ENCODE assay signal across 11 cellular contexts in genomic region chr11:131584694-131585592, GRCh38.
DNase-seq lines count a peak whose midpoint lies in the region; ATAC-seq, FAIRE-seq and TF ChIP-seq lines count a peak whose summit lies in the region.
"Had no signal": no experiment of that assay in that cellular context is flagged by ENCODE, and none has a peak within 500 bp of the region (broad histone marks: within the 10 kb centered on the region; RNA-seq: fewer than 3 reads in every experiment).

No MANE protein-coding gene starts in this region.

- H3K4me1 Mint-ChIP-seq in astrocyte (ENCODE audit: low read depth, unreplicated experiment), result peaks cover 17% of the 10 kb centered on the region
- no peaks in the 10 kb centered on the region for H3K4me1 Mint-ChIP-seq in activated naive CD8-positive, alpha-beta T cell treated with anti-CD3 and anti-CD28 coated beads, Interleukin-2, amount 50 U/mL, for 24 hours

- POLR2A ChIA-PET in BJ (lab: Charles Lee), result no interaction called here

- no peak for FAIRE-seq in astrocyte (lab: Jason Lieb, UNC)
- FAIRE-seq: G401.6, islet of Langerhans had no signal

- peaks cover 14% of the 10 kb centered on the region for H3K4me1 ChIP-seq in astrocyte (ENCODE audit: insufficient read depth, low read length)

- ATAC-seq in GM21786 (IDR thresholded peaks at IDR 0.05; ENCODE audit: unreplicated experiment), result no peak
- ATAC-seq in GM18909 (IDR thresholded peaks at IDR 0.05; ENCODE audit: poor library complexity, unreplicated experiment), result no peak
- ATAC-seq in activated naive CD8-positive, alpha-beta T cell treated with anti-CD3 and anti-CD28 coated beads, Interleukin-2, amount 50 U/mL, for 24 hours, result no peak

- H4K20me1 ChIP-seq in astrocyte (ENCODE audit: insufficient read depth, low read length), result no peaks in the 10 kb centered on the region

- H3K9ac ChIP-seq in astrocyte (ENCODE audit: low read length), result no peak overlapping the region

- H3K4me3 ChIP-seq in BJ (ENCODE audit: low read depth, low read length) (no peak overlapping the region), astrocyte (ENCODE audit: insufficient read depth, low read depth, low read length) (no peak overlapping the region)

- no peak overlapping the region for H2AFZ ChIP-seq in astrocyte (ENCODE audit: low read depth, low read length)

- H3K27ac Mint-ChIP-seq in astrocyte (ENCODE audit: unreplicated experiment), result no peak overlapping the region
- no peak overlapping the region for H3K27ac Mint-ChIP-seq in activated naive CD8-positive, alpha-beta T cell treated with anti-CD3 and anti-CD28 coated beads, Interleukin-2, amount 50 U/mL, for 24 hours

- DNase-seq in BJ (ENCODE audit: low read depth) (no peak), GM13976 (ENCODE audit: low spot score) (peak; percentile 44), astrocyte (ENCODE audit: low read depth) (no peak), medulla oblongata (ENCODE audit: extremely low spot score) (peak; percentile 98), T1000 (lab: John Stamatoyannopoulos, UW) (no peak)
- DNase-seq in activated naive CD8-positive, alpha-beta T cell treated with anti-CD3 and anti-CD28 coated beads, Interleukin-2, amount 50 U/mL, for 24 hours, result no peak
- DNase-seq: NCI-H1930 had no signal

- peaks cover 3% of the 10 kb centered on the region for H3K9me3 ChIP-seq in astrocyte (ENCODE audit: insufficient read depth, low read depth, low read length)

- H3K4me3 Mint-ChIP-seq in astrocyte (ENCODE audit: unreplicated experiment), result no peak overlapping the region
- no peak overlapping the region for H3K4me3 Mint-ChIP-seq in activated naive CD8-positive, alpha-beta T cell treated with anti-CD3 and anti-CD28 coated beads, Interleukin-2, amount 50 U/mL, for 24 hours

- no peak overlapping the region for H3K4me2 ChIP-seq in astrocyte (ENCODE audit: low read length)

- H3K79me2 ChIP-seq in astrocyte (ENCODE audit: insufficient read depth, low read length), result no peaks in the 10 kb centered on the region

- no peak overlapping the region for H3K27ac ChIP-seq in astrocyte (ENCODE audit: low read depth, low read length)

- in situ Hi-C loops in GM13976 (cut with MboI; ENCODE audit: low sequenced_read_pairs, unreplicated experiment), result loop anchor here (10.0 kb wide), 1 partner anchor 90 kb away; no protein-coding TSS in a partner anchor

- peaks cover 2% of the 10 kb centered on the region for H3K36me3 Mint-ChIP-seq in astrocyte (ENCODE audit: low read depth, unreplicated experiment)
- no peaks in the 10 kb centered on the region for H3K36me3 Mint-ChIP-seq in activated naive CD8-positive, alpha-beta T cell treated with anti-CD3 and anti-CD28 coated beads, Interleukin-2, amount 50 U/mL, for 24 hours (ENCODE audit: low read depth)

- CTCF ChIA-PET in BJ (lab: Yijun Ruan, JAX), result interaction anchor here (0.6 to 1.2 kb wide), 3 partner anchors 12 to 89 kb away, joined by 3 to 4 read pairs (median 3); no protein-coding TSS in a partner anchor

- H3K36me3 ChIP-seq in BJ (ENCODE audit: control insufficient read depth, insufficient read depth, low read length) (no peaks in the 10 kb centered on the region), astrocyte (ENCODE audit: insufficient read depth, low read length) (no peaks in the 10 kb centered on the region)

- peaks cover 11% of the 10 kb centered on the region for H3K9me3 Mint-ChIP-seq in astrocyte (ENCODE audit: unreplicated experiment)
- H3K9me3 Mint-ChIP-seq in activated naive CD8-positive, alpha-beta T cell treated with anti-CD3 and anti-CD28 coated beads, Interleukin-2, amount 50 U/mL, for 24 hours, result no peaks in the 10 kb centered on the region

- H3K27me3 Mint-ChIP-seq in astrocyte (ENCODE audit: low read depth, unreplicated experiment), result peaks cover 7% of the 10 kb centered on the region
- H3K27me3 Mint-ChIP-seq in activated naive CD8-positive, alpha-beta T cell treated with anti-CD3 and anti-CD28 coated beads, Interleukin-2, amount 50 U/mL, for 24 hours, result peaks cover 5% of the 10 kb centered on the region

- TF ChIP-seq CTCF in BJ (IDR thresholded peaks at IDR 0.05; ENCODE audit: insufficient read depth, low read depth, low read length), result 0 out of 2 replicates have a peak, but pooled peaks have one; percentile 10
- peak; percentile 27 for TF ChIP-seq CTCF in GM13976 (IDR thresholded peaks at IDR 0.05; ENCODE audit: borderline replicate concordance, control extremely low read depth, extremely low read depth, insufficient read depth, missing control alignments)
- peak; percentile 17 for TF ChIP-seq CTCF in astrocyte (IDR thresholded peaks at IDR 0.05; ENCODE audit: insufficient read depth, low read depth, low read length)

- H3K27me3 ChIP-seq in BJ (ENCODE audit: control insufficient read depth, insufficient read depth, low read length) (0 out of 2 replicates have a peak, but pooled peaks cover 1% of the 10 kb centered on the region), astrocyte (ENCODE audit: insufficient read depth, low read length) (no peaks in the 10 kb centered on the region)

Comparison
In these comparisons a context has a peak if more than half of its experiments do, and no peak if none do; other contexts are left out.
1. DNase-seq: peak in GM13976 (single experiment) and medulla oblongata (single experiment); none in BJ (single experiment), astrocyte (single experiment), activated naive CD8-positive, alpha-beta T cell treated with anti-CD3 and anti-CD28 coated beads, Interleukin-2, amount 50 U/mL, for 24 hours (single experiment) and T1000 (single experiment).
2. Peak in every context shown above with its lines, with median percentiles within 50 percentile points of each other: CTCF ChIP-seq.